ENCODE assay signal across 8 cellular contexts in genomic region chr3:127959873-127960272, GRCh38. TPM values are rescaled to one million over a fixed set of nuclear protein-coding genes. Genes with fewer than 3 reads are reported as not detected.
A peak's percentile ranks its signal among the peaks of the same experiment; 100 is the strongest.
DNase-seq lines count a peak whose midpoint lies in the region; ATAC-seq and TF ChIP-seq lines count a peak whose summit lies in the region.

No MANE protein-coding gene starts in this region.

- no peaks in the 10 kb centered on the region for H3K9me3 Mint-ChIP-seq in neural progenitor cell

- no peaks in the 10 kb centered on the region for H3K9me3 ChIP-seq in neural progenitor cell (ENCODE audit: low read depth)

- H3K4me3 ChIP-seq in neural progenitor cell = no peak overlapping the region

- no peak overlapping the region for H3K27ac Mint-ChIP-seq in neural progenitor cell

- no peaks in the 10 kb centered on the region for H3K4me1 ChIP-seq in neural progenitor cell

- H3K27me3 Mint-ChIP-seq in neural progenitor cell (ENCODE audit: insufficient read depth, low read depth) = peaks cover 6% of the 10 kb centered on the region

- no peak overlapping the region for H3K4me2 ChIP-seq in neural progenitor cell

- H3F3A ChIP-seq in neural progenitor cell (ENCODE audit: low read depth) = no peaks in the 10 kb centered on the region

- H3K27ac ChIP-seq in neural progenitor cell = no peak overlapping the region

- ATAC-seq in Right ventricle myocardium inferior (peak; percentile 55), HG03159 (IDR thresholded peaks at IDR 0.05; ENCODE audit: unreplicated experiment) (no peak)

- TF ChIP-seq CTCF in neural progenitor cell (IDR thresholded peaks at IDR 0.05) = peak; percentile 65

- peaks cover 24% of the 10 kb centered on the region for H3K4me1 Mint-ChIP-seq in neural progenitor cell

- no peaks in the 10 kb centered on the region for H4K20me1 ChIP-seq in neural progenitor cell (ENCODE audit: low read depth)

- H3K9ac ChIP-seq in neural progenitor cell = no peak overlapping the region

- intact Hi-C loops in Right ventricle myocardium inferior (cut with DNase I) (loop anchor here (5.0 to 10.0 kb wide), 2 partner anchors 43 to 105 kb away; partner anchors contain the start of gene KBTBD12), cardiac septum (cut with DNase I) (loop anchor here (5.0 kb wide), 1 partner anchor 263 kb away; no protein-coding TSS in a partner anchor)

- H3K79me2 ChIP-seq in neural progenitor cell (ENCODE audit: low read depth) = no peaks in the 10 kb centered on the region

- H3K4me3 Mint-ChIP-seq in neural progenitor cell = no peak overlapping the region

- H3K27me3 ChIP-seq in neural progenitor cell = no peaks in the 10 kb centered on the region

- H3K36me3 ChIP-seq in neural progenitor cell = no peaks in the 10 kb centered on the region

- DNase-seq in Right ventricle myocardium inferior (ENCODE audit: missing footprints) (no peak), cardiac septum (ENCODE audit: low spot score) (no peak), NCI-H510A treated with DMSO at 0.1 percent for 48 hours (lab: John Stamatoyannopoulos, UW) (peak; percentile 21), ecto neural progenitor cell (ENCODE audit: low spot score) (peak; percentile 57), neural progenitor cell (ENCODE audit: low spot score) (peak; percentile 67), NCI-H774 (lab: John Stamatoyannopoulos, UW) (no peak)
- DNase-seq in stimulated activated naive CD4-positive, alpha-beta T cell (lab: John Stamatoyannopoulos, UW) = no peak

- H3K36me3 Mint-ChIP-seq in neural progenitor cell = no peaks in the 10 kb centered on the region

- H2AFZ ChIP-seq in neural progenitor cell (replicated peaks) = no peak overlapping the region

RNA-seq across cellular contexts. Expression of gene KBTBD12, which starts 44.8 kb away (rescaled TPM):
- total RNA-seq in Right ventricle myocardium inferior (29.7 TPM), cardiac septum (36.6 TPM), neural progenitor cell (ENCODE audit: low replicate concordance) (0.15 TPM in 1 of 2 replicates, not detected in the other)

Comparison
In these comparisons a context has a peak if more than half of its experiments do, and no peak if none do; other contexts are left out.
1. DNase-seq: peak in NCI-H510A treated with DMSO at 0.1 percent for 48 hours (single experiment), ecto neural progenitor cell (single experiment) and neural progenitor cell (single experiment); none in Right ventricle myocardium inferior (single experiment), cardiac septum (single experiment), NCI-H774 (single experiment) and stimulated activated naive CD4-positive, alpha-beta T cell (0 of 6).
2. RNA of gene KBTBD12, which starts 44.8 kb away (total RNA-seq): 36.6 TPM in cardiac septum (single experiment) and 29.7 TPM in Right ventricle myocardium inferior (single experiment); 0.15 TPM in neural progenitor cell; every median in the first group is over 10 times any median in the second.